ENCODE assay signal across 10 cellular contexts in genomic region chr12:54991992-54992377, GRCh38. TPM values are rescaled to one million over a fixed set of nuclear protein-coding genes. Genes with fewer than 3 reads are reported as not detected.
DNase-seq lines count a peak whose midpoint lies in the region; ATAC-seq and TF ChIP-seq lines count a peak whose summit lies in the region.
"Had no signal": no experiment of that assay in that cellular context is flagged by ENCODE, and none has a peak within 500 bp of the region (broad histone marks: within the 10 kb centered on the region; RNA-seq: fewer than 3 reads in every experiment).

No MANE protein-coding gene starts in this region.

- peaks cover 6% of the 10 kb centered on the region for H3K36me3 Mint-ChIP-seq in activated naive CD4-positive, alpha-beta T cell treated with anti-CD3 and anti-CD28 coated beads, Interleukin-2, amount 50 U/mL, for 24 hours

- H3K36me3 ChIP-seq in DOHH2 (ENCODE audit: control insufficient read depth, low read length) (peaks cover 8% of the 10 kb centered on the region; the same call in 1 of the 2 replicates), mucosa of descending colon (ENCODE audit: low read depth) (no peaks in the 10 kb centered on the region)
- H3K36me3 ChIP-seq: neutrophil had no signal

- H4K20me1 ChIP-seq in DOHH2 (ENCODE audit: control insufficient read depth, insufficient read depth, low read depth, low read length) = no peaks in the 10 kb centered on the region

- H3K27me3 Mint-ChIP-seq in activated naive CD4-positive, alpha-beta T cell treated with anti-CD3 and anti-CD28 coated beads, Interleukin-2, amount 50 U/mL, for 24 hours = no peaks in the 10 kb centered on the region

- H3K4me3 ChIP-seq in DOHH2 (ENCODE audit: low read length) (peak overlapping the region; percentile 55), mucosa of descending colon (no peak overlapping the region)
- H3K4me3 ChIP-seq: dorsolateral prefrontal cortex had no signal

- H3F3A ChIP-seq in DOHH2 (ENCODE audit: control insufficient read depth, insufficient read depth) = peaks cover 32% of the 10 kb centered on the region

- peak overlapping the region; percentile 76 for H3K4me2 ChIP-seq in DOHH2 (ENCODE audit: low read length)

- H3K4me1 ChIP-seq in DOHH2 (ENCODE audit: control insufficient read depth, low read length) = peaks cover 67% of the 10 kb centered on the region
- no peaks in the 10 kb centered on the region for H3K4me1 ChIP-seq in mucosa of descending colon (ENCODE audit: low read depth)

- intact Hi-C loops in mucosa of descending colon (cut with DNase I, micrococcal nuclease) = loop anchor here in 1 of 2 donors (5.0 kb wide), 1 partner anchor 80 kb away; no protein-coding TSS in a partner anchor

- H3K9me3 Mint-ChIP-seq in activated naive CD4-positive, alpha-beta T cell treated with anti-CD3 and anti-CD28 coated beads, Interleukin-2, amount 50 U/mL, for 24 hours = no peaks in the 10 kb centered on the region

- H3K9me3 ChIP-seq in DOHH2 (ENCODE audit: control insufficient read depth, insufficient read depth, low read length) (peaks cover under 1% of the 10 kb centered on the region; the same call in 1 of the 2 replicates), mucosa of descending colon (no peaks in the 10 kb centered on the region)
- H3K9me3 ChIP-seq: neutrophil had no signal

- TF ChIP-seq CTCF in DOHH2 (IDR thresholded peaks at IDR 0.05; ENCODE audit: low read depth, low read length, poor library complexity, severe bottlenecking) (no peak), mucosa of descending colon (IDR thresholded peaks at IDR 0.05) (no peak)

- ATAC-seq in GM19438 (IDR thresholded peaks at IDR 0.05; ENCODE audit: low read depth, unreplicated experiment) (peak; percentile 35), HG03135 (IDR thresholded peaks at IDR 0.05; ENCODE audit: unreplicated experiment) (peak; percentile 25), mucosa of descending colon (no peak), HG03139 (IDR thresholded peaks at IDR 0.05; ENCODE audit: unreplicated experiment) (no peak)

- H3K9me2 ChIP-seq in DOHH2 (replicated peaks; ENCODE audit: control insufficient read depth, low read length) = no peaks in the 10 kb centered on the region

- DNase-seq in NCI-H1417 treated with DMSO at 0.1 percent for 48 hours (lab: John Stamatoyannopoulos, UW) = no peak
- no peak for DNase-seq in mucosa of descending colon
- DNase-seq in HuH-7.5 (ENCODE audit: low spot score) = no peak

- H3K4me3 Mint-ChIP-seq in activated naive CD4-positive, alpha-beta T cell treated with anti-CD3 and anti-CD28 coated beads, Interleukin-2, amount 50 U/mL, for 24 hours = peak overlapping the region; percentile 88

- H3K27me3 ChIP-seq in DOHH2 (ENCODE audit: control insufficient read depth, low read length) = no peaks in the 10 kb centered on the region
- H3K27me3 ChIP-seq: dorsolateral prefrontal cortex had no signal

- peaks cover 6% of the 10 kb centered on the region for H3K79me2 ChIP-seq in DOHH2 (ENCODE audit: control insufficient read depth, low read length)

- H3K4me1 Mint-ChIP-seq in activated naive CD4-positive, alpha-beta T cell treated with anti-CD3 and anti-CD28 coated beads, Interleukin-2, amount 50 U/mL, for 24 hours = peaks cover 67% of the 10 kb centered on the region

- peak overlapping the region; percentile 91 for H3K27ac ChIP-seq in DOHH2 (ENCODE audit: low read depth, low read length)
- H3K27ac ChIP-seq: neutrophil had no signal

- H3K27ac Mint-ChIP-seq in activated naive CD4-positive, alpha-beta T cell treated with anti-CD3 and anti-CD28 coated beads, Interleukin-2, amount 50 U/mL, for 24 hours = peak overlapping the region; percentile 78

RNA-seq across cellular contexts. Expression of gene TESPA1, which starts 7.4 kb away (rescaled TPM):
- 1 to 10 TPM in 2 of 3 donors, under 1 TPM in 1; 0.75 to 2.7 (median 1.7) TPM for total RNA-seq in mucosa of descending colon

RNA-seq across cellular contexts. Expression of gene NEUROD4, which starts 27.8 kb away (rescaled TPM):
- not detected for total RNA-seq in mucosa of descending colon

Comparison
In these comparisons a context has a peak if more than half of its experiments do, and no peak if none do; other contexts are left out.
1. ATAC-seq: peak in GM19438 (single experiment) and HG03135 (single experiment); none in mucosa of descending colon (single experiment) and HG03139 (single experiment).